ENCODE assay signal across 8 cellular contexts in genomic region chr19:1455336-1456120, GRCh38. TPM values are rescaled to one million over a fixed set of nuclear protein-coding genes. Genes with fewer than 3 reads are reported as not detected.
DNase-seq lines count a peak whose midpoint lies in the region; ATAC-seq and TF ChIP-seq lines count a peak whose summit lies in the region.

No MANE protein-coding gene starts in this region.

- no peak overlapping the region for H3K27ac ChIP-seq in left ventricle myocardium inferior (replicated peaks)

- peak; percentile 44 for ATAC-seq in Right ventricle myocardium superior (ENCODE audit: poor library complexity)
- ATAC-seq in HG02642 (IDR thresholded peaks at IDR 0.05; ENCODE audit: poor library complexity, unreplicated experiment) = no peak

- H3K4me3 Mint-ChIP-seq in activated T-cell treated with anti-CD3 and anti-CD28 coated beads, Interleukin-2, amount 50 U/mL, for 24 hours = no peak overlapping the region

- DNase-seq in Right ventricle myocardium superior (no peak), left ventricle myocardium inferior (no peak), NCI-H446 (lab: John Stamatoyannopoulos, UW) (peak; percentile 32 to 60), globus pallidus (ENCODE audit: low spot score) (peak; percentile 54), DMS153 (lab: John Stamatoyannopoulos, UW) (no peak)
- DNase-seq in activated T-cell treated with anti-CD3 and anti-CD28 coated beads, Interleukin-2, amount 50 U/mL, for 24 hours = peak; percentile 67
- peak; percentile 48 for DNase-seq in stimulated activated CD4-positive, alpha-beta T cell treated with anti-CD3 and anti-CD28 coated beads, Interleukin-4, amount 100 ng/mL, for 24 hours

- no peaks in the 10 kb centered on the region for H3K9me3 ChIP-seq in left ventricle myocardium inferior (replicated peaks)

- H3K36me3 ChIP-seq in left ventricle myocardium inferior = peaks cover 6% of the 10 kb centered on the region

- no peak overlapping the region for H3K27ac Mint-ChIP-seq in activated T-cell treated with anti-CD3 and anti-CD28 coated beads, Interleukin-2, amount 50 U/mL, for 24 hours

- peaks cover 44% of the 10 kb centered on the region for H3K4me1 ChIP-seq in left ventricle myocardium inferior

- H3K4me1 Mint-ChIP-seq in activated T-cell treated with anti-CD3 and anti-CD28 coated beads, Interleukin-2, amount 50 U/mL, for 24 hours (ENCODE audit: low read depth) = peaks cover 16% of the 10 kb centered on the region

- intact Hi-C loops in Right ventricle myocardium superior (cut with DNase I) (no loop called here), left ventricle myocardium inferior (cut with micrococcal nuclease) (no loop called here)

- no peak overlapping the region for H3K4me3 ChIP-seq in left ventricle myocardium inferior

- H3K27me3 Mint-ChIP-seq in activated T-cell treated with anti-CD3 and anti-CD28 coated beads, Interleukin-2, amount 50 U/mL, for 24 hours = peaks cover 72% of the 10 kb centered on the region

- no peaks in the 10 kb centered on the region for H3K9me3 Mint-ChIP-seq in activated T-cell treated with anti-CD3 and anti-CD28 coated beads, Interleukin-2, amount 50 U/mL, for 24 hours

- no peaks in the 10 kb centered on the region for H3K36me3 Mint-ChIP-seq in activated T-cell treated with anti-CD3 and anti-CD28 coated beads, Interleukin-2, amount 50 U/mL, for 24 hours (ENCODE audit: low read depth)

- TF ChIP-seq CTCF in left ventricle myocardium inferior (IDR thresholded peaks at IDR 0.05; ENCODE audit: borderline replicate concordance) = no peak

- H3K27me3 ChIP-seq in left ventricle myocardium inferior (ENCODE audit: low read depth) = peaks cover 81% of the 10 kb centered on the region

RNA-seq across cellular contexts. Expression of gene APC2, which starts 5.6 kb away (rescaled TPM):
- total RNA-seq in Right ventricle myocardium superior = 0.22 TPM
- 0.22 TPM for total RNA-seq in left ventricle myocardium inferior

RNA-seq across cellular contexts. Expression of gene RPS15, which starts 17.3 kb away (rescaled TPM):
- total RNA-seq in Right ventricle myocardium superior = 671 TPM
- 588 TPM for total RNA-seq in left ventricle myocardium inferior

RNA-seq across cellular contexts. Expression of gene C19orf25, which starts 23.5 kb away (rescaled TPM):
- total RNA-seq in Right ventricle myocardium superior (18.3 TPM), left ventricle myocardium inferior (16.1 TPM)

RNA-seq across cellular contexts. Expression of gene PCSK4, which starts 34.6 kb away (rescaled TPM):
- total RNA-seq in Right ventricle myocardium superior (1.4 TPM), left ventricle myocardium inferior (1.3 TPM)

RNA-seq across cellular contexts. Expression of gene REEP6, which starts 35.5 kb away (rescaled TPM):
- total RNA-seq in Right ventricle myocardium superior (1.1 TPM), left ventricle myocardium inferior (1.9 TPM)

Comparison
In these comparisons a context has a peak if more than half of its experiments do, and no peak if none do; other contexts are left out.
1. DNase-seq: peak in NCI-H446 (2 of 2), activated T-cell treated with anti-CD3 and anti-CD28 coated beads, Interleukin-2, amount 50 U/mL, for 24 hours (single experiment), globus pallidus (single experiment) and stimulated activated CD4-positive, alpha-beta T cell treated with anti-CD3 and anti-CD28 coated beads, Interleukin-4, amount 100 ng/mL, for 24 hours (single experiment); none in Right ventricle myocardium superior (single experiment), left ventricle myocardium inferior (single experiment) and DMS153 (single experiment).